ENCODE assay signal across 22 cellular contexts in genomic region chr3:7407107-7407506, GRCh38.
"Had no signal": no experiment of that assay in that cellular context is flagged by ENCODE, and none has a peak within 500 bp of the region (broad histone marks: within the 10 kb centered on the region; RNA-seq: fewer than 3 reads in every experiment).

No MANE protein-coding gene starts in this region.

- H3K4me3 Mint-ChIP-seq: activated CD4-positive, alpha-beta T cell treated with anti-CD3 and anti-CD28 coated beads, Interleukin-2, amount 10 ng/mL, durations not matched to agents 7 days and 5 days; activated CD8-positive, alpha-beta T cell treated with anti-CD3 and anti-CD28 coated beads, Interleukin-2, amount 10 ng/mL, durations not matched to agents 7 days and 5 days; activated naive CD8-positive, alpha-beta T cell treated with anti-CD3 and anti-CD28 coated beads, Interleukin-2, amount 10 ng/mL, durations not matched to agents 7 days and 5 days; activated T-cell treated with anti-CD3 and anti-CD28 coated beads, Interleukin-2, amount 50 U/mL, for 24 hours; nephron; T-cell had no signal

- ATAC-seq: activated CD8-positive, alpha-beta T cell treated with anti-CD3 and anti-CD28 coated beads, Interleukin-2, amount 10 ng/mL, durations not matched to agents 7 days and 5 days; left cardiac atrium; T-cell had no signal

- H3K36me3 Mint-ChIP-seq: activated naive CD8-positive, alpha-beta T cell treated with anti-CD3 and anti-CD28 coated beads, Interleukin-2, amount 10 ng/mL, durations not matched to agents 7 days and 5 days; T-cell had no signal

- DNase-seq: activated CD4-positive, alpha-beta T cell treated with anti-CD3 and anti-CD28 coated beads, Interleukin-2, amount 10 ng/mL, durations not matched to agents 7 days and 5 days; activated CD4-positive, CD25-positive, alpha-beta regulatory T cell; activated CD8-positive, alpha-beta T cell treated with anti-CD3 and anti-CD28 coated beads, Interleukin-2, amount 10 ng/mL, durations not matched to agents 7 days and 5 days; activated naive CD4-positive, alpha-beta T cell treated with Interleukin-2 at 50 U/mL for 16 hours; activated naive CD8-positive, alpha-beta T cell treated with anti-CD3 and anti-CD28 coated beads, Interleukin-2, amount 10 ng/mL, durations not matched to agents 7 days and 5 days; activated T-cell treated with anti-CD3 and anti-CD28 coated beads, Interleukin-2, amount 50 U/mL, for 24 hours; amygdala; cerebellar nuclear complex; effector CD4-positive, alpha-beta T cell; left cardiac atrium; midbrain; occipital lobe; posterior cingulate gyrus; retina; spleen; stimulated activated CD8-positive, alpha-beta memory T cell treated with anti-CD3 and anti-CD28 coated beads, Interleukin-4, amount 100 ng/mL, for 48 hours; stimulated activated naive CD4-positive, alpha-beta T cell; T-cell had no signal

- H3K4me1 Mint-ChIP-seq: activated CD4-positive, alpha-beta T cell treated with anti-CD3 and anti-CD28 coated beads, Interleukin-2, amount 10 ng/mL, durations not matched to agents 7 days and 5 days; activated naive CD8-positive, alpha-beta T cell treated with anti-CD3 and anti-CD28 coated beads, Interleukin-2, amount 10 ng/mL, durations not matched to agents 7 days and 5 days; nephron; T-cell had no signal

- H3K27me3 ChIP-seq: esophagus muscularis mucosa, spleen had no signal

- H3K4me3 ChIP-seq: esophagus muscularis mucosa, lung, spleen had no signal

- H3K4me1 ChIP-seq: esophagus muscularis mucosa, spleen had no signal

- H3K36me3 ChIP-seq: esophagus muscularis mucosa, spleen had no signal

- H3K9me3 ChIP-seq: esophagus muscularis mucosa, spleen had no signal

- H3K9me3 Mint-ChIP-seq: activated CD4-positive, alpha-beta T cell treated with anti-CD3 and anti-CD28 coated beads, Interleukin-2, amount 10 ng/mL, durations not matched to agents 7 days and 5 days; activated naive CD8-positive, alpha-beta T cell treated with anti-CD3 and anti-CD28 coated beads, Interleukin-2, amount 10 ng/mL, durations not matched to agents 7 days and 5 days; activated T-cell treated with anti-CD3 and anti-CD28 coated beads, Interleukin-2, amount 50 U/mL, for 24 hours; activated T-helper 2 cell treated with anti-CD3 and anti-CD28 coated beads, Interferon-gamma antibody, Interleukin-2, Interleukin-4, amounts not matched to agents 10 μg/mL and 5 μg/mL and 100 μg/mL, durations not matched to agents 14 hours and 24 hours and 36 hours; nephron had no signal

- H3K27me3 Mint-ChIP-seq: activated CD4-positive, alpha-beta T cell treated with anti-CD3 and anti-CD28 coated beads, Interleukin-2, amount 10 ng/mL, durations not matched to agents 7 days and 5 days; activated naive CD8-positive, alpha-beta T cell treated with anti-CD3 and anti-CD28 coated beads, Interleukin-2, amount 10 ng/mL, durations not matched to agents 7 days and 5 days; activated T-cell treated with anti-CD3 and anti-CD28 coated beads, Interleukin-2, amount 50 U/mL, for 24 hours; T-cell had no signal

- H3K27ac ChIP-seq: esophagus muscularis mucosa, spleen had no signal

- H3K27ac Mint-ChIP-seq: activated CD4-positive, alpha-beta T cell treated with anti-CD3 and anti-CD28 coated beads, Interleukin-2, amount 10 ng/mL, durations not matched to agents 7 days and 5 days; activated CD8-positive, alpha-beta T cell treated with anti-CD3 and anti-CD28 coated beads, Interleukin-2, amount 10 ng/mL, durations not matched to agents 7 days and 5 days; activated naive CD8-positive, alpha-beta T cell treated with anti-CD3 and anti-CD28 coated beads, Interleukin-2, amount 10 ng/mL, durations not matched to agents 7 days and 5 days; activated T-cell treated with anti-CD3 and anti-CD28 coated beads, Interleukin-2, amount 50 U/mL, for 24 hours; activated T-helper 2 cell treated with anti-CD3 and anti-CD28 coated beads, Interferon-gamma antibody, Interleukin-2, Interleukin-4, amounts not matched to agents 10 μg/mL and 5 μg/mL and 100 μg/mL, durations not matched to agents 14 hours and 24 hours and 36 hours; nephron; T-cell had no signal
